ENCODE assay signal across 27 cellular contexts in genomic region chr7:71976670-71977069, GRCh38.
"Had no signal": no experiment of that assay in that cellular context is flagged by ENCODE, and none has a peak within 500 bp of the region (broad histone marks: within the 10 kb centered on the region; RNA-seq: fewer than 3 reads in every experiment).

No MANE protein-coding gene starts in this region.

- H3K9me3 Mint-ChIP-seq: dendritic cell treated with granulocyte-macrophage colony-stimulating factor and Interleukin-4, amounts not matched to agents 40 ng/mL and 50 ng/mL, for 4 days; mesothelial cell of epicardium had no signal

- H3K4me3 ChIP-seq: esophagus muscularis mucosa, heart left ventricle, pancreas, prostate gland, smooth muscle cell, suprapubic skin, tibial nerve had no signal

- DNase-seq: activated CD4-positive, alpha-beta memory T cell treated with anti-CD3 and anti-CD28 coated beads, Interleukin-2, amount 10 ng/mL, durations not matched to agents 7 days and 5 days; activated CD4-positive, alpha-beta T cell treated with anti-CD3 and anti-CD28 coated beads, Interleukin-2, amount 10 ng/mL, durations not matched to agents 24 days and 14 days; activated CD8-positive, alpha-beta memory T cell treated with anti-CD3 and anti-CD28 coated beads, Interleukin-2, amount 10 ng/mL, durations not matched to agents 7 days and 5 days; anterior cingulate cortex; foreskin keratinocyte; heart left ventricle; naive B cell; nephron progenitor cell; nucleus accumbens; pancreas; retina; stimulated activated CD4-positive, alpha-beta T cell treated with anti-CD3 and anti-CD28 coated beads, Interleukin-2, amount 100 ng/mL, for 24 hours; stimulated activated naive CD4-positive, alpha-beta T cell; T-helper 9 cell; WERI-Rb-1 had no signal

- ATAC-seq: activated CD4-positive, CD25-positive, alpha-beta regulatory T cell treated with anti-CD3 and anti-CD28 coated beads, Interleukin-2, amount 50 U/mL, for 24 hours; activated CD8-positive, alpha-beta memory T cell treated with anti-CD3 and anti-CD28 coated beads, Interleukin-2, amount 10 ng/mL, durations not matched to agents 7 days and 5 days; foreskin keratinocyte; heart left ventricle; pancreas; sciatic nerve had no signal

- H3K4me1 ChIP-seq: esophagus muscularis mucosa, foreskin keratinocyte, heart left ventricle, pancreas, prostate gland, suprapubic skin, tibial nerve had no signal

- H3K4me3 Mint-ChIP-seq: activated CD4-positive, alpha-beta memory T cell treated with anti-CD3 and anti-CD28 coated beads, Interleukin-2, amount 10 ng/mL, durations not matched to agents 7 days and 5 days; activated CD4-positive, alpha-beta T cell treated with anti-CD3 and anti-CD28 coated beads, Interleukin-2, amount 10 ng/mL, durations not matched to agents 24 days and 14 days; activated CD8-positive, alpha-beta memory T cell treated with anti-CD3 and anti-CD28 coated beads, Interleukin-2, amount 10 ng/mL, durations not matched to agents 7 days and 5 days; activated naive CD8-positive, alpha-beta T cell; central memory CD8-positive, alpha-beta T cell; dendritic cell treated with granulocyte-macrophage colony-stimulating factor and Interleukin-4, amounts not matched to agents 40 ng/mL and 50 ng/mL, for 4 days; mesothelial cell of epicardium; naive B cell; nephron progenitor cell had no signal

- H3K9me3 ChIP-seq: esophagus muscularis mucosa, heart left ventricle, pancreas, prostate gland, suprapubic skin had no signal

- H3K4me1 Mint-ChIP-seq: activated CD4-positive, alpha-beta memory T cell treated with anti-CD3 and anti-CD28 coated beads, Interleukin-2, amount 10 ng/mL, durations not matched to agents 7 days and 5 days; activated CD4-positive, alpha-beta T cell treated with anti-CD3 and anti-CD28 coated beads, Interleukin-2, amount 10 ng/mL, durations not matched to agents 24 days and 14 days; activated CD8-positive, alpha-beta memory T cell treated with anti-CD3 and anti-CD28 coated beads, Interleukin-2, amount 10 ng/mL, durations not matched to agents 7 days and 5 days; central memory CD8-positive, alpha-beta T cell; mesothelial cell of epicardium had no signal

- H3K36me3 Mint-ChIP-seq: activated CD8-positive, alpha-beta memory T cell treated with anti-CD3 and anti-CD28 coated beads, Interleukin-2, amount 10 ng/mL, durations not matched to agents 7 days and 5 days; activated naive CD8-positive, alpha-beta T cell; mesothelial cell of epicardium; naive B cell had no signal

- H3K27me3 Mint-ChIP-seq: activated CD4-positive, alpha-beta memory T cell treated with anti-CD3 and anti-CD28 coated beads, Interleukin-2, amount 10 ng/mL, durations not matched to agents 7 days and 5 days; activated CD4-positive, alpha-beta T cell treated with anti-CD3 and anti-CD28 coated beads, Interleukin-2, amount 10 ng/mL, durations not matched to agents 24 days and 14 days; activated CD8-positive, alpha-beta memory T cell treated with anti-CD3 and anti-CD28 coated beads, Interleukin-2, amount 10 ng/mL, durations not matched to agents 7 days and 5 days; activated naive CD8-positive, alpha-beta T cell; central memory CD8-positive, alpha-beta T cell; dendritic cell treated with granulocyte-macrophage colony-stimulating factor and Interleukin-4, amounts not matched to agents 40 ng/mL and 50 ng/mL, for 4 days; naive B cell had no signal

- H3K36me3 ChIP-seq: esophagus muscularis mucosa, heart left ventricle, pancreas, prostate gland, suprapubic skin, tibial nerve, WERI-Rb-1 had no signal

- H3K27ac ChIP-seq: esophagus muscularis mucosa, foreskin keratinocyte, heart left ventricle, pancreas, prostate gland, suprapubic skin, tibial nerve, WERI-Rb-1 had no signal

- H3K27ac Mint-ChIP-seq: activated CD4-positive, alpha-beta memory T cell treated with anti-CD3 and anti-CD28 coated beads, Interleukin-2, amount 10 ng/mL, durations not matched to agents 7 days and 5 days; activated CD4-positive, alpha-beta T cell treated with anti-CD3 and anti-CD28 coated beads, Interleukin-2, amount 10 ng/mL, durations not matched to agents 24 days and 14 days; activated CD8-positive, alpha-beta memory T cell treated with anti-CD3 and anti-CD28 coated beads, Interleukin-2, amount 10 ng/mL, durations not matched to agents 7 days and 5 days; activated naive CD8-positive, alpha-beta T cell; activated T-helper 2 cell treated with anti-CD3 and anti-CD28 coated beads, Interferon-gamma antibody, Interleukin-2, Interleukin-4, amounts not matched to agents 10 μg/mL and 5 μg/mL and 100 μg/mL, durations not matched to agents 14 hours and 24 hours and 36 hours; dendritic cell treated with granulocyte-macrophage colony-stimulating factor and Interleukin-4, amounts not matched to agents 40 ng/mL and 50 ng/mL, for 4 days; mesothelial cell of epicardium; naive B cell; nephron progenitor cell had no signal

- H3K4me2 ChIP-seq: smooth muscle cell had no signal

- H3K27me3 ChIP-seq: esophagus muscularis mucosa, foreskin keratinocyte, heart left ventricle, pancreas, suprapubic skin, tibial nerve had no signal
